ENCODE assay signal across 1 cellular context in the genomic region with DNA sequence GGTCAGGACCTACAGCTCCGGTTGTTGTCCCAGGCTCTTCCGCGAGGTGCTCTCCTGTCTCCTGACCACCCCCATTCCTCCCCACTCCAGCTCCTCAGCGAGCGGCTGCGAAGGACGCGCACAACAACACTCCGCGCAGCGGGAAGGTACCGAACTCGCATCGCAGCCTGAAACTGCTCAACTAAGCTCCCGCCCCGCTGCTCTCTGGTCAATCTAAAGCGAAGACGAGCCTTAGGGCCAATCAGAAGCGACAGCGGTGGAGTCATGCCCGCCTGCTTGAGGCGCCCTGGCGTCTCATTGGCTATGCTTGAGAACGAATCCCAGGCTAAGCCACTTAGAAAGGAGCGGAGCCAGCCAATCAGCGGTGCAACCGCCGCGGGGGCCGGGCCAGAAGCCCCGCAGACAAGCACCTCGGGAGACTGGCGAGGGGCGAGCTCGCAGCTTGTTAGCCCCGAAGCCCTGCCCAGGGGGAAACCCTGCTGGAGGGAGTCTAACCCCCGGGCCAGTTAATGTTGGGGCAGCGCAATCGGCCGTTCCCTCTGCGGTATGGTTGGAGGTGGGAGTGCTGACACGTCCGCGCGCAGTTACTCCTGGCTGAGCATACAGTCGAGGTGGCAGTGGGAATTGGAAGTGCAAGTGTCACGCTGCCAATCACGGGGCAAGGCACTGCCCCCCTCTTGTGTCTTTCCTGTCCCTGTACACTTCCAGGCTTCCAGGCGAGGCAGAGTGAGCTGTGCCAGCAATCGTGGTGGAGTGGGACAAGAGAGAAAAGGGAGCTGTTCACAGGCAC.
TF ChIP-seq lines count a peak whose summit lies in the region.

No MANE protein-coding gene starts in this region.

TF ChIP-seq in HEK293, 187 proteins besides CTCF, POLR2A, EP300 and RAD21 (continued from another document and continues in another):
- peak; percentile 60; the same call in 1 of the 2 replicates for TF ChIP-seq ZBTB48 (tag by site-specific recombination; IDR thresholded peaks at IDR 0.05)
- TF ChIP-seq ZBTB49 (tag by site-specific recombination; IDR thresholded peaks at IDR 0.05; ENCODE audit: low read depth): no peak
- TF ChIP-seq YY1 (tag by site-specific recombination; IDR thresholded peaks at IDR 0.05): no peak
- 0 out of 2 replicates have a peak, but pooled peaks have one; percentile 1 for TF ChIP-seq KLF7 (tag by site-specific recombination; IDR thresholded peaks at IDR 0.05; ENCODE audit: borderline replicate concordance)
- TF ChIP-seq, protein P1, sequence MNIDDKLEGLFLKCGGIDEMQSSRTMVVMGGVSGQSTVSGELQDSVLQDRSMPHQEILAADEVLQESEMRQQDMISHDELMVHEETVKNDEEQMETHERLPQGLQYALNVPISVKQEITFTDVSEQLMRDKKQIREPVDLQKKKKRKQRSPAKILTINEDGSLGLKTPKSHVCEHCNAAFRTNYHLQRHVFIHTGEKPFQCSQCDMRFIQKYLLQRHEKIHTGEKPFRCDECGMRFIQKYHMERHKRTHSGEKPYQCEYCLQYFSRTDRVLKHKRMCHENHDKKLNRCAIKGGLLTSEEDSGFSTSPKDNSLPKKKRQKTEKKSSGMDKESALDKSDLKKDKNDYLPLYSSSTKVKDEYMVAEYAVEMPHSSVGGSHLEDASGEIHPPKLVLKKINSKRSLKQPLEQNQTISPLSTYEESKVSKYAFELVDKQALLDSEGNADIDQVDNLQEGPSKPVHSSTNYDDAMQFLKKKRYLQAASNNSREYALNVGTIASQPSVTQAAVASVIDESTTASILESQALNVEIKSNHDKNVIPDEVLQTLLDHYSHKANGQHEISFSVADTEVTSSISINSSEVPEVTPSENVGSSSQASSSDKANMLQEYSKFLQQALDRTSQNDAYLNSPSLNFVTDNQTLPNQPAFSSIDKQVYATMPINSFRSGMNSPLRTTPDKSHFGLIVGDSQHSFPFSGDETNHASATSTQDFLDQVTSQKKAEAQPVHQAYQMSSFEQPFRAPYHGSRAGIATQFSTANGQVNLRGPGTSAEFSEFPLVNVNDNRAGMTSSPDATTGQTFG (tag by site-specific recombination; IDR thresholded peaks at IDR 0.05; ENCODE audit: borderline replicate concordance): no peak
- TF ChIP-seq ZBTB8A (tag by site-specific recombination; IDR thresholded peaks at IDR 0.05): peak; percentile 71
- TF ChIP-seq ZSCAN4 (tag by site-specific recombination; IDR thresholded peaks at IDR 0.05): no peak; the same call in 1 of the 2 replicates
- TF ChIP-seq ZNF146 (tag by site-specific recombination; IDR thresholded peaks at IDR 0.05): no peak
- TF ChIP-seq, protein P2, sequence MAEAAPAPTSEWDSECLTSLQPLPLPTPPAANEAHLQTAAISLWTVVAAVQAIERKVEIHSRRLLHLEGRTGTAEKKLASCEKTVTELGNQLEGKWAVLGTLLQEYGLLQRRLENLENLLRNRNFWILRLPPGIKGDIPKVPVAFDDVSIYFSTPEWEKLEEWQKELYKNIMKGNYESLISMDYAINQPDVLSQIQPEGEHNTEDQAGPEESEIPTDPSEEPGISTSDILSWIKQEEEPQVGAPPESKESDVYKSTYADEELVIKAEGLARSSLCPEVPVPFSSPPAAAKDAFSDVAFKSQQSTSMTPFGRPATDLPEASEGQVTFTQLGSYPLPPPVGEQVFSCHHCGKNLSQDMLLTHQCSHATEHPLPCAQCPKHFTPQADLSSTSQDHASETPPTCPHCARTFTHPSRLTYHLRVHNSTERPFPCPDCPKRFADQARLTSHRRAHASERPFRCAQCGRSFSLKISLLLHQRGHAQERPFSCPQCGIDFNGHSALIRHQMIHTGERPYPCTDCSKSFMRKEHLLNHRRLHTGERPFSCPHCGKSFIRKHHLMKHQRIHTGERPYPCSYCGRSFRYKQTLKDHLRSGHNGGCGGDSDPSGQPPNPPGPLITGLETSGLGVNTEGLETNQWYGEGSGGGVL (tag by site-specific recombination; IDR thresholded peaks at IDR 0.05): no peak; the same call in 1 of the 2 replicates
- TF ChIP-seq ZBTB20 (tag by site-specific recombination; IDR thresholded peaks at IDR 0.05): peak; percentile 80
- TF ChIP-seq ZNF155 (tag by site-specific recombination; IDR thresholded peaks at IDR 0.05): no peak
- peak; percentile 83; the same call in 1 of the 2 replicates for TF ChIP-seq ZNF777 (tag by site-specific recombination; IDR thresholded peaks at IDR 0.05; ENCODE audit: borderline replicate concordance)
- TF ChIP-seq ZNF596 (tag by site-specific recombination; IDR thresholded peaks at IDR 0.05): no peak
- TF ChIP-seq ZNF626 (tag by site-specific recombination; IDR thresholded peaks at IDR 0.05): no peak
- peak; percentile 29 for TF ChIP-seq ZNF501 (tag by site-specific recombination; IDR thresholded peaks at IDR 0.05)
- no peak; the same call in 1 of the 2 replicates for TF ChIP-seq ZBTB21 (tag by site-specific recombination; IDR thresholded peaks at IDR 0.05)
- no peak for TF ChIP-seq ZNF510 (tag by site-specific recombination; IDR thresholded peaks at IDR 0.05; ENCODE audit: insufficient replicate concordance)
- TF ChIP-seq FEZF1 (tag by site-specific recombination; IDR thresholded peaks at IDR 0.05): peak; percentile 88
- no peak for TF ChIP-seq ZNF623 (tag by site-specific recombination; IDR thresholded peaks at IDR 0.05)
- no peak for TF ChIP-seq ZNF544 (tag by site-specific recombination; IDR thresholded peaks at IDR 0.05)
- peak; percentile 89; the same call in 1 of the 2 replicates for TF ChIP-seq ZBTB7A (tag by site-specific recombination; IDR thresholded peaks at IDR 0.05; ENCODE audit: low read depth)
- no peak for TF ChIP-seq ZNF302 (tag by site-specific recombination; IDR thresholded peaks at IDR 0.05; ENCODE audit: low read depth)
- peak; percentile 18; the same call in 1 of the 2 replicates for TF ChIP-seq KLF16 (tag by site-specific recombination; IDR thresholded peaks at IDR 0.05)
- TF ChIP-seq, protein P3, sequence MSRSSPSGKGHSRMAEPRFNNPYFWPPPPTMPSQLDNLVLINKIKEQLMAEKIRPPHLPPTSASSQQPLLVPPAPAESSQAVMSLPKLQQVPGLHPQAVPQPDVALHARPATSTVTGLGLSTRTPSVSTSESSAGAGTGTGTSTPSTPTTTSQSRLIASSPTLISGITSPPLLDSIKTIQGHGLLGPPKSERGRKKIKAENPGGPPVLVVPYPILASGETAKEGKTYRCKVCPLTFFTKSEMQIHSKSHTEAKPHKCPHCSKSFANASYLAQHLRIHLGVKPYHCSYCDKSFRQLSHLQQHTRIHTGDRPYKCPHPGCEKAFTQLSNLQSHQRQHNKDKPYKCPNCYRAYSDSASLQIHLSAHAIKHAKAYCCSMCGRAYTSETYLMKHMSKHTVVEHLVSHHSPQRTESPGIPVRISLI (tag by site-specific recombination; IDR thresholded peaks at IDR 0.05): peak; percentile 41; the same call in 1 of the 2 replicates
- no peak for TF ChIP-seq ZNF624 (tag by site-specific recombination; IDR thresholded peaks at IDR 0.05)
- TF ChIP-seq KLF9 (tag by site-specific recombination; IDR thresholded peaks at IDR 0.05; ENCODE audit: low read depth): peak; percentile 62
- no peak for TF ChIP-seq ZNF133 (tag by site-specific recombination; IDR thresholded peaks at IDR 0.05)
- no peak for TF ChIP-seq ZNF211 (tag by site-specific recombination; IDR thresholded peaks at IDR 0.05; ENCODE audit: low read depth)
- TF ChIP-seq, protein P4, sequence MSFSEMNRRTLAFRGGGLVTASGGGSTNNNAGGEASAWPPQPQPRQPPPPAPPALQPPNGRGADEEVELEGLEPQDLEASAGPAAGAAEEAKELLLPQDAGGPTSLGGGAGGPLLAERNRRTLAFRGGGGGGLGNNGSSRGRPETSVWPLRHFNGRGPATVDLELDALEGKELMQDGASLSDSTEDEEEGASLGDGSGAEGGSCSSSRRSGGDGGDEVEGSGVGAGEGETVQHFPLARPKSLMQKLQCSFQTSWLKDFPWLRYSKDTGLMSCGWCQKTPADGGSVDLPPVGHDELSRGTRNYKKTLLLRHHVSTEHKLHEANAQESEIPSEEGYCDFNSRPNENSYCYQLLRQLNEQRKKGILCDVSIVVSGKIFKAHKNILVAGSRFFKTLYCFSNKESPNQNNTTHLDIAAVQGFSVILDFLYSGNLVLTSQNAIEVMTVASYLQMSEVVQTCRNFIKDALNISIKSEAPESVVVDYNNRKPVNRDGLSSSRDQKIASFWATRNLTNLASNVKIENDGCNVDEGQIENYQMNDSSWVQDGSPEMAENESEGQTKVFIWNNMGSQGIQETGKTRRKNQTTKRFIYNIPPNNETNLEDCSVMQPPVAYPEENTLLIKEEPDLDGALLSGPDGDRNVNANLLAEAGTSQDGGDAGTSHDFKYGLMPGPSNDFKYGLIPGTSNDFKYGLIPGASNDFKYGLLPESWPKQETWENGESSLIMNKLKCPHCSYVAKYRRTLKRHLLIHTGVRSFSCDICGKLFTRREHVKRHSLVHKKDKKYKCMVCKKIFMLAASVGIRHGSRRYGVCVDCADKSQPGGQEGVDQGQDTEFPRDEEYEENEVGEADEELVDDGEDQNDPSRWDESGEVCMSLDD (tag by site-specific recombination; IDR thresholded peaks at IDR 0.05): peak; percentile 79
- no peak for TF ChIP-seq ZNF513 (tag by site-specific recombination; IDR thresholded peaks at IDR 0.05)
- TF ChIP-seq ZNF280C (tag by site-specific recombination; IDR thresholded peaks at IDR 0.05): no peak
- TF ChIP-seq MEIS1 (CRISPR knock-in tag; IDR thresholded peaks at IDR 0.05; ENCODE audit: borderline replicate concordance): no peak
- TF ChIP-seq ZNF48 (tag by site-specific recombination; IDR thresholded peaks at IDR 0.05): no peak
- TF ChIP-seq SP7 (tag by site-specific recombination; IDR thresholded peaks at IDR 0.05): peak; percentile 78
- no peak for TF ChIP-seq YY2 (tag by site-specific recombination; IDR thresholded peaks at IDR 0.05)
- peak; percentile 94; the same call in 1 of the 2 replicates for TF ChIP-seq REPIN1 (tag by site-specific recombination; IDR thresholded peaks at IDR 0.05; ENCODE audit: low read depth)
- TF ChIP-seq MYNN (tag by site-specific recombination; IDR thresholded peaks at IDR 0.05; ENCODE audit: borderline replicate concordance): no peak
- TF ChIP-seq ZNF311 (tag by site-specific recombination; IDR thresholded peaks at IDR 0.05; ENCODE audit: borderline replicate concordance): no peak
